In genomic region chr12:22408605-22409004, GRCh38 we compare ENCODE assay signal across 15 cellular contexts.
DNase-seq lines count a peak whose midpoint lies in the region; ATAC-seq and TF ChIP-seq lines count a peak whose summit lies in the region.
"Had no signal": no experiment of that assay in that cellular context is flagged by ENCODE, and none has a peak within 500 bp of the region (broad histone marks: within the 10 kb centered on the region; RNA-seq: fewer than 3 reads in every experiment).

No MANE protein-coding gene starts in this region.

- H3K27me3 ChIP-seq in breast epithelium (no peaks in the 10 kb centered on the region), body of pancreas (no peaks in the 10 kb centered on the region)

- no TSS peak for BruUV-seq in MCF 10A (replicated peaks; lab: Mats Ljungman, UMichigan)

- TF ChIP-seq CTCF in breast epithelium (IDR thresholded peaks at IDR 0.05) (no peak), MCF 10A (IDR thresholded peaks at IDR 0.05; ENCODE audit: unreplicated experiment) (no peak), body of pancreas (IDR thresholded peaks at IDR 0.05) (no peak), mesothelial cell of epicardium (IDR thresholded peaks at IDR 0.05; ENCODE audit: unreplicated experiment) (no peak)

- H3K9me3 ChIP-seq in breast epithelium (no peaks in the 10 kb centered on the region), body of pancreas (no peaks in the 10 kb centered on the region)

- H3K4me1 Mint-ChIP-seq in MCF 10A (ENCODE audit: insufficient read depth, unreplicated experiment) (no peaks in the 10 kb centered on the region), mesothelial cell of epicardium (peaks cover 26% of the 10 kb centered on the region)
- H3K4me1 Mint-ChIP-seq: naive B cell; stimulated activated memory B cell treated with anti-CD40 and anti-IgM and Interleukin-4, amounts not matched to agents 10 μg/mL and 1 μg/mL and 100 μg/mL, for 72 hours had no signal

- TF ChIP-seq POLR2A in breast epithelium (IDR thresholded peaks at IDR 0.05) (no peak), body of pancreas (IDR thresholded peaks at IDR 0.05) (no peak)

- H3K9me3 Mint-ChIP-seq in MCF 10A (ENCODE audit: unreplicated experiment), result no peaks in the 10 kb centered on the region
- H3K9me3 Mint-ChIP-seq in mesothelial cell of epicardium, result peaks cover 5% of the 10 kb centered on the region
- H3K9me3 Mint-ChIP-seq: stimulated activated memory B cell treated with anti-CD40 and anti-IgM and Interleukin-4, amounts not matched to agents 10 μg/mL and 1 μg/mL and 100 μg/mL, for 72 hours had no signal

- in situ Hi-C loops in G401 (cut with HindIII; ENCODE audit: low sequenced_read_pairs), result no loop called here

- peak; percentile 61 to 77 for DNase-seq in breast epithelium (ENCODE audit: low spot score in 2 of 2)
- no peak for DNase-seq in MCF 10A (ENCODE audit: unreplicated experiment)
- DNase-seq in body of pancreas, result peak in 3 of 4 donors; percentile 13 to 31 (median 18)
- no peak for DNase-seq in mesothelial cell of epicardium (ENCODE audit: low spot score in 2 of 2, unreplicated experiment in 2 of 2)
- DNase-seq in UCSD-AML1 (lab: John Stamatoyannopoulos, UW; ENCODE audit: unreplicated experiment), result no peak
- no peak for DNase-seq in putamen (ENCODE audit: low spot score)
- no peak for DNase-seq in G401 (ENCODE audit: low spot score)
- no peak for DNase-seq in NCI-H2196 (lab: John Stamatoyannopoulos, UW; ENCODE audit: unreplicated experiment)
- DNase-seq: amniotic stem cell, KBM-7, left colon, naive B cell, NCI-H1417 had no signal

- intact Hi-C loops in breast epithelium (cut with DNase I; ENCODE audit: low total_unique reads) (no loop called here), MCF 10A (cut with micrococcal nuclease) (no loop called here), body of pancreas (cut with DNase I) (no loop called here)

- no peak overlapping the region for H3K4me3 Mint-ChIP-seq in MCF 10A (ENCODE audit: unreplicated experiment)
- no peak overlapping the region for H3K4me3 Mint-ChIP-seq in mesothelial cell of epicardium
- H3K4me3 Mint-ChIP-seq: naive B cell; stimulated activated memory B cell treated with anti-CD40 and anti-IgM and Interleukin-4, amounts not matched to agents 10 μg/mL and 1 μg/mL and 100 μg/mL, for 72 hours; WTC11 had no signal

- no peaks in the 10 kb centered on the region for H3K27me3 Mint-ChIP-seq in MCF 10A (ENCODE audit: insufficient read depth, unreplicated experiment)
- H3K27me3 Mint-ChIP-seq in mesothelial cell of epicardium (ENCODE audit: low read depth), result no peaks in the 10 kb centered on the region
- H3K27me3 Mint-ChIP-seq: stimulated activated memory B cell treated with anti-CD40 and anti-IgM and Interleukin-4, amounts not matched to agents 10 μg/mL and 1 μg/mL and 100 μg/mL, for 72 hours had no signal

- peak overlapping the region in 1 of 2 donors; percentile 77 for H3K27ac ChIP-seq in breast epithelium
- H3K27ac ChIP-seq in body of pancreas, result no peak overlapping the region

- no peaks in the 10 kb centered on the region for H3K36me3 ChIP-seq in breast epithelium
- no peaks in the 10 kb centered on the region for H3K36me3 ChIP-seq in body of pancreas (replicated peaks in 1 of 2; ENCODE audit: insufficient read depth in 1 of 2, low read depth in 2 of 2)

- 8 to 14% methylated on average over 2 of the region's 2 CpGs for WGBS in body of pancreas, 2 donors

- POLR2A ChIA-PET in MCF 10A (lab: Yijun Ruan, JAX), result no interaction called here

- H3K27ac Mint-ChIP-seq in MCF 10A (ENCODE audit: low read depth, unreplicated experiment) (no peak overlapping the region), mesothelial cell of epicardium (peak overlapping the region; percentile 22)
- H3K27ac Mint-ChIP-seq: naive B cell; stimulated activated memory B cell treated with anti-CD40 and anti-IgM and Interleukin-4, amounts not matched to agents 10 μg/mL and 1 μg/mL and 100 μg/mL, for 72 hours; WTC11 had no signal

- H3K36me3 Mint-ChIP-seq in MCF 10A (ENCODE audit: insufficient read depth, unreplicated experiment) (no peaks in the 10 kb centered on the region), mesothelial cell of epicardium (no peaks in the 10 kb centered on the region)
- H3K36me3 Mint-ChIP-seq: naive B cell; stimulated activated memory B cell treated with anti-CD40 and anti-IgM and Interleukin-4, amounts not matched to agents 10 μg/mL and 1 μg/mL and 100 μg/mL, for 72 hours; WTC11 had no signal

- no peak for ATAC-seq in body of pancreas
- ATAC-seq: left colon; stimulated activated memory B cell treated with anti-CD40 and anti-IgM and Interleukin-4, amounts not matched to agents 10 μg/mL and 1 μg/mL and 100 μg/mL, for 72 hours; WTC11 had no signal

- CTCF ChIA-PET in MCF 10A (lab: Yijun Ruan, JAX), result interaction anchor here (0.6 kb wide), 1 partner anchor 47 kb away, joined by 4 read pairs; no protein-coding TSS in a partner anchor

- H3K4me3 ChIP-seq in breast epithelium (no peak overlapping the region), body of pancreas (no peak overlapping the region)

- H3K4me1 ChIP-seq in breast epithelium (peaks cover 0 to 8% of the 10 kb centered on the region in 2 donors), body of pancreas (peaks cover 18% of the 10 kb centered on the region)

Comparison
In these comparisons a context has a peak if more than half of its experiments do, and no peak if none do; other contexts are left out.
1. DNase-seq: peak in breast epithelium (2 of 2) and body of pancreas (3 of 4); none in MCF 10A (single experiment), mesothelial cell of epicardium (0 of 2), UCSD-AML1 (single experiment), putamen (single experiment), G401 (single experiment) and NCI-H2196 (single experiment).